ENCODE assay signal across 1 cellular context in the genomic region with DNA sequence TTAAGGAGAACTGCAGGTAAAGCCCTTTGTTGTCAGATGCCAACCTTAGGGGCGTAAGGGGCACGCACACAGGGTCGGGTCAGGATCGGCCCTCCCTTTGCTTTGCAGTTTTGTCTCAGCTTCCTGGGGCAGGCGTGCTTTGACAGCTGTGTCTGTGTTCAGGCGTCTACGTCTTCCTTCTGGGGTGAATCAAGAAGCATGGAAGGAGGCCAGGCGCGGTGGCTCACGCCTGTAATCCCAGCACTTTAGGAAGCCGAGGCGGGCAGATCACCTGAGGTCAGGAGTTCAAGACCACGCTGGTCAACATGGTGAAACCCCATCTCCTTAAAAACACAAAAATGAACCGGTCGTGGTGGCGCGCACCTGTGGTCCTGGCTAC.
TF ChIP-seq lines count a peak whose summit lies in the region.

No MANE protein-coding gene starts in this region.

TF ChIP-seq in IMR-90, 13 proteins besides CTCF, POLR2A, EP300 and RAD21:
- TF ChIP-seq BHLHE40 (IDR thresholded peaks at IDR 0.05; ENCODE audit: low read depth, low read length) (no peak), CEBPB (IDR thresholded peaks at IDR 0.05; ENCODE audit: low read depth, low read length) (no peak), MAZ (IDR thresholded peaks at IDR 0.05; ENCODE audit: borderline replicate concordance, low read depth, low read length) (no peak), SMC3 (IDR thresholded peaks at IDR 0.05; ENCODE audit: low read depth, low read length) (no peak), CHD1 (IDR thresholded peaks at IDR 0.05; ENCODE audit: low read depth, low read length) (no peak), RCOR1 (IDR thresholded peaks at IDR 0.05; ENCODE audit: insufficient replicate concordance, low read length) (no peak), MXI1 (IDR thresholded peaks at IDR 0.05; ENCODE audit: borderline replicate concordance, low read depth, low read length) (no peak), FOS (IDR thresholded peaks at IDR 0.05; ENCODE audit: low read depth, low read length) (no peak), NFE2L2 (IDR thresholded peaks at IDR 0.05; ENCODE audit: low read depth, low read length) (no peak), MAFK (IDR thresholded peaks at IDR 0.05; ENCODE audit: low read depth, low read length) (no peak), RFX5 (IDR thresholded peaks at IDR 0.05; ENCODE audit: low read depth, low read length) (no peak)
- TF ChIP-seq, protein P1, sequence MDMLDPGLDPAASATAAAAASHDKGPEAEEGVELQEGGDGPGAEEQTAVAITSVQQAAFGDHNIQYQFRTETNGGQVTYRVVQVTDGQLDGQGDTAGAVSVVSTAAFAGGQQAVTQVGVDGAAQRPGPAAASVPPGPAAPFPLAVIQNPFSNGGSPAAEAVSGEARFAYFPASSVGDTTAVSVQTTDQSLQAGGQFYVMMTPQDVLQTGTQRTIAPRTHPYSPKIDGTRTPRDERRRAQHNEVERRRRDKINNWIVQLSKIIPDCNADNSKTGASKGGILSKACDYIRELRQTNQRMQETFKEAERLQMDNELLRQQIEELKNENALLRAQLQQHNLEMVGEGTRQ (IDR thresholded peaks at IDR 0.05; ENCODE audit: low read depth, low read length), result no peak
- TF ChIP-seq, protein P2, sequence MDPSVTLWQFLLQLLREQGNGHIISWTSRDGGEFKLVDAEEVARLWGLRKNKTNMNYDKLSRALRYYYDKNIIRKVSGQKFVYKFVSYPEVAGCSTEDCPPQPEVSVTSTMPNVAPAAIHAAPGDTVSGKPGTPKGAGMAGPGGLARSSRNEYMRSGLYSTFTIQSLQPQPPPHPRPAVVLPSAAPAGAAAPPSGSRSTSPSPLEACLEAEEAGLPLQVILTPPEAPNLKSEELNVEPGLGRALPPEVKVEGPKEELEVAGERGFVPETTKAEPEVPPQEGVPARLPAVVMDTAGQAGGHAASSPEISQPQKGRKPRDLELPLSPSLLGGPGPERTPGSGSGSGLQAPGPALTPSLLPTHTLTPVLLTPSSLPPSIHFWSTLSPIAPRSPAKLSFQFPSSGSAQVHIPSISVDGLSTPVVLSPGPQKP (IDR thresholded peaks at IDR 0.05; ENCODE audit: borderline replicate concordance, low read depth, low read length), result no peak
